20 cellular contexts compared by ENCODE assay signal in genomic region chr10:52335665-52336064, GRCh38. TPM values are rescaled to one million over a fixed set of nuclear protein-coding genes. Genes with fewer than 3 reads are reported as not detected.
DNase-seq lines count a peak whose midpoint lies in the region; ATAC-seq, FAIRE-seq and TF ChIP-seq lines count a peak whose summit lies in the region.
"Had no signal": no experiment of that assay in that cellular context is flagged by ENCODE, and none has a peak within 500 bp of the region (broad histone marks: within the 10 kb centered on the region; RNA-seq: fewer than 3 reads in every experiment).

No MANE protein-coding gene starts in this region.

- H3K9me3 Mint-ChIP-seq in CD8-positive, alpha-beta memory T cell = peaks cover 0 to 12% (median 4%) of the 10 kb centered on the region in 5 donors
- H3K9me3 Mint-ChIP-seq: H9 had no signal

- H2AFZ ChIP-seq in PC-3 (ENCODE audit: low read length) (no peak overlapping the region), mammary epithelial cell (ENCODE audit: low read depth, low read length) (no peak overlapping the region), keratinocyte (ENCODE audit: control insufficient read depth, low read length) (peak overlapping the region; percentile 21)

- H3K4me3 Mint-ChIP-seq in CD8-positive, alpha-beta memory T cell = no peak overlapping the region
- H3K4me3 Mint-ChIP-seq: CD14-positive monocyte, H9 had no signal

- H3K9me3 ChIP-seq in PC-3 (ENCODE audit: low read length) (no peaks in the 10 kb centered on the region), mammary epithelial cell (replicated peaks; ENCODE audit: insufficient read depth, low read length) (no peaks in the 10 kb centered on the region), keratinocyte (ENCODE audit: control insufficient read depth, low read depth, low read length) (no peaks in the 10 kb centered on the region)
- H3K9me3 ChIP-seq in CD8-positive, alpha-beta memory T cell (ENCODE audit: low read length) = no peaks in the 10 kb centered on the region
- H3K9me3 ChIP-seq: Peyer's patch had no signal

- dilution Hi-C loops in mammary epithelial cell (cut with HindIII; ENCODE audit: low sequenced_read_pairs) (no loop called here), keratinocyte (cut with MboI; ENCODE audit: extremely low pct_ligation_motif_present, low sequenced_read_pairs) (no loop called here)

- no peak overlapping the region for H3K27ac Mint-ChIP-seq in CD8-positive, alpha-beta memory T cell
- H3K27ac Mint-ChIP-seq: CD14-positive monocyte had no signal

- WGBS in mammary epithelial cell (ENCODE audit: low coverage, missing lambda C conversion rate) = 4% methylated on average over 1 of the region's 1 CpG

- DNase-seq in ELR (ENCODE audit: low read depth) (peak; percentile 84), PC-3 (peak; percentile 97), mammary epithelial cell (peak; percentile 59), keratinocyte (ENCODE audit: low read depth, low spot score) (no peak), ACHN (no peak), foreskin fibroblast (no peak)
- DNase-seq in CD8-positive, alpha-beta memory T cell = no peak
- DNase-seq: AML-193, COR-L47, H9, NCI-H1092, NCI-H146, NCI-H2081 treated with DMSO at 0.1 percent for 48 hours, NCI-H524 treated with DMSO at 0.1 percent for 48 hours, Peyer's patch, SHP77 treated with DMSO at 0.1 percent for 48 hours had no signal

- H3K36me3 Mint-ChIP-seq in CD8-positive, alpha-beta memory T cell = no peaks in the 10 kb centered on the region
- H3K36me3 Mint-ChIP-seq: CD14-positive monocyte had no signal

- intact Hi-C loops in PC-3 (cut with micrococcal nuclease) (no loop called here), mammary epithelial cell (cut with micrococcal nuclease) (loop anchor here (2.0 kb wide), 1 partner anchor 17 kb away; no protein-coding TSS in a partner anchor)

- TF ChIP-seq CTCF in PC-3 (conservative IDR thresholded peaks at IDR 0.05; ENCODE audit: low read depth, low read length) (no peak), mammary epithelial cell (conservative IDR thresholded peaks at IDR 0.05 in 1 of 2, IDR thresholded peaks at IDR 0.05 in 1 of 2; ENCODE audit: extremely low read depth in 1 of 2, insufficient read depth in 1 of 2, low read depth in 1 of 2, low read length in 2 of 2) (no peak), keratinocyte (optimal IDR thresholded peaks at IDR 0.05 in 1 of 3, IDR thresholded peaks at IDR 0.05 in 1 of 3, conservative IDR thresholded peaks at IDR 0.05 in 1 of 3; ENCODE audit: extremely low read depth in 1 of 3, insufficient read depth in 2 of 3, low read length in 3 of 3) (no peak), foreskin fibroblast (IDR thresholded peaks at IDR 0.05; ENCODE audit: low read depth, low read length) (no peak)

- no peaks in the 10 kb centered on the region for H3K36me3 ChIP-seq in PC-3 (ENCODE audit: low read depth, low read length)
- H3K36me3 ChIP-seq in mammary epithelial cell (ENCODE audit: insufficient read depth, low read length) = no peaks in the 10 kb centered on the region
- H3K36me3 ChIP-seq in keratinocyte (ENCODE audit: control insufficient read depth in 2 of 2, extremely low read depth in 1 of 2, insufficient read depth in 2 of 2, low read length in 2 of 2) = no peaks in the 10 kb centered on the region
- no peaks in the 10 kb centered on the region for H3K36me3 ChIP-seq in CD8-positive, alpha-beta memory T cell (ENCODE audit: insufficient read depth, low read length)
- H3K36me3 ChIP-seq: Peyer's patch had no signal

- peaks cover 20% of the 10 kb centered on the region for H3F3A ChIP-seq in PC-3 (ENCODE audit: low read length, unreplicated experiment)

- CTCF ChIA-PET in PC-3 (lab: Charles Lee) (no interaction called here), mammary epithelial cell (lab: Charles Lee; ENCODE audit: low non-redundant PET) (no interaction called here)
- CTCF ChIA-PET in CD8-positive, alpha-beta memory T cell (lab: Charles Lee) = no interaction called here

- H3K27me3 ChIP-seq in PC-3 (ENCODE audit: low read length) = no peaks in the 10 kb centered on the region
- H3K27me3 ChIP-seq in mammary epithelial cell (ENCODE audit: insufficient read depth, low read length) = no peaks in the 10 kb centered on the region
- H3K27me3 ChIP-seq in keratinocyte (ENCODE audit: control insufficient read depth, extremely low read depth, insufficient read depth, low read length) = no peaks in the 10 kb centered on the region
- H3K27me3 ChIP-seq in CD8-positive, alpha-beta memory T cell (ENCODE audit: insufficient read depth, low read length, poor library complexity, severe bottlenecking) = no peaks in the 10 kb centered on the region
- H3K27me3 ChIP-seq: Peyer's patch had no signal

- peak overlapping the region; percentile 39 for H3K9ac ChIP-seq in PC-3 (ENCODE audit: low read length)
- H3K9ac ChIP-seq in mammary epithelial cell (ENCODE audit: insufficient read depth, low read length) = peak overlapping the region; percentile 20
- no peak overlapping the region for H3K9ac ChIP-seq in keratinocyte (ENCODE audit: control insufficient read depth, extremely low read depth, insufficient read depth, low read length)
- H3K9ac ChIP-seq: KMS-11 had no signal

- H3K27me3 Mint-ChIP-seq in CD8-positive, alpha-beta memory T cell = no peaks in the 10 kb centered on the region

- H3K4me1 ChIP-seq in PC-3 (ENCODE audit: insufficient read depth, low read length) = peaks cover 52% of the 10 kb centered on the region
- peaks cover 27% of the 10 kb centered on the region for H3K4me1 ChIP-seq in mammary epithelial cell (ENCODE audit: insufficient read depth, low read length)
- peaks cover 18% of the 10 kb centered on the region for H3K4me1 ChIP-seq in keratinocyte (ENCODE audit: control insufficient read depth, extremely low read depth, insufficient read depth, low read length)
- H3K4me1 ChIP-seq in CD8-positive, alpha-beta memory T cell (ENCODE audit: insufficient read depth, low read length) = no peaks in the 10 kb centered on the region
- H3K4me1 ChIP-seq: Peyer's patch had no signal

- FAIRE-seq in keratinocyte (lab: Jason Lieb, UNC) = no peak
- FAIRE-seq: HepG2 had no signal

- H3K4me3 ChIP-seq in PC-3 (ENCODE audit: low read length) (peak overlapping the region; percentile 1; the same call in 1 of the 2 replicates), mammary epithelial cell (replicated peaks in 1 of 3; ENCODE audit: insufficient read depth in 1 of 3, low read depth in 2 of 3, low read length in 3 of 3) (no peak overlapping the region), keratinocyte (ENCODE audit: control insufficient read depth in 2 of 3, extremely low read depth in 1 of 3, insufficient read depth in 2 of 3, low read depth in 1 of 3, low read length in 3 of 3) (no peak overlapping the region), foreskin fibroblast (ENCODE audit: low read depth in 1 of 2, low read length in 2 of 2) (no peak overlapping the region)
- no peak overlapping the region for H3K4me3 ChIP-seq in CD8-positive, alpha-beta memory T cell (ENCODE audit: low read length)
- H3K4me3 ChIP-seq: Peyer's patch had no signal

- H3K4me1 Mint-ChIP-seq in CD8-positive, alpha-beta memory T cell = no peaks in the 10 kb centered on the region
- H3K4me1 Mint-ChIP-seq: CD14-positive monocyte had no signal

- no peaks in the 10 kb centered on the region for H3K79me2 ChIP-seq in PC-3 (ENCODE audit: low read length)
- no peaks in the 10 kb centered on the region for H3K79me2 ChIP-seq in mammary epithelial cell (ENCODE audit: insufficient read depth, low read length)
- H3K79me2 ChIP-seq in keratinocyte (ENCODE audit: control insufficient read depth, insufficient read depth, low read length) = no peaks in the 10 kb centered on the region

- POLR2A ChIA-PET in PC-3 (lab: Charles Lee; ENCODE audit: unreplicated experiment) = interaction anchor here (0.6 to 1.0 kb wide), 4 partner anchors 16 to 293 kb away, joined by 3 to 6 read pairs (median 4); no protein-coding TSS in a partner anchor
- POLR2A ChIA-PET in CD8-positive, alpha-beta memory T cell (lab: Charles Lee) = no interaction called here

- ATAC-seq in PC-3 (peak; percentile 64), HG03432 (IDR thresholded peaks at IDR 0.05; ENCODE audit: unreplicated experiment) (no peak)
- ATAC-seq: HepG2 had no signal

- H3K4me2 ChIP-seq in PC-3 (ENCODE audit: low read length) (peak overlapping the region; percentile 26), mammary epithelial cell (ENCODE audit: insufficient read depth, low read depth, low read length) (peak overlapping the region; percentile 44), keratinocyte (ENCODE audit: control insufficient read depth, extremely low read depth, insufficient read depth, low read depth, low read length) (peak overlapping the region; percentile 37)
- H3K4me2 ChIP-seq: KMS-11 had no signal

- H3K27ac ChIP-seq in PC-3 (ENCODE audit: low read length) = peak overlapping the region; percentile 74
- peak overlapping the region; percentile 76 for H3K27ac ChIP-seq in mammary epithelial cell (ENCODE audit: insufficient read depth, low read depth, low read length)
- H3K27ac ChIP-seq in keratinocyte (ENCODE audit: control insufficient read depth, insufficient read depth, low read length) = peak overlapping the region; percentile 69
- no peak overlapping the region for H3K27ac ChIP-seq in CD8-positive, alpha-beta memory T cell (ENCODE audit: low read depth, low read length)
- H3K27ac ChIP-seq: KMS-11, Peyer's patch had no signal

- H3K9me2 ChIP-seq in PC-3 (replicated peaks; ENCODE audit: low read length) = no peaks in the 10 kb centered on the region

- in situ Hi-C loops in mammary epithelial cell (cut with MboI; ENCODE audit: low sequenced_read_pairs in 2 of 2) = no loop called here
- in situ Hi-C loops in ACHN (cut with HindIII; ENCODE audit: low pct_ligation_motif_present, low pct_unique_long_range_greater_than_20kb, low sequenced_read_pairs) = no loop called here

- H3K9me1 ChIP-seq in keratinocyte (ENCODE audit: control insufficient read depth, extremely low read depth, insufficient read depth, low read length) = no peaks in the 10 kb centered on the region

- BruUV-seq in PC-3 (replicated peaks; lab: Mats Ljungman, UMichigan) (no TSS peak), mammary epithelial cell (replicated peaks; lab: Mats Ljungman, UMichigan) (no TSS peak)

- H4K20me1 ChIP-seq in PC-3 (ENCODE audit: low read length) (no peaks in the 10 kb centered on the region), mammary epithelial cell (ENCODE audit: insufficient read depth, low read length) (no peaks in the 10 kb centered on the region), keratinocyte (ENCODE audit: control insufficient read depth, extremely low read depth, insufficient read depth, low read length) (no peaks in the 10 kb centered on the region)

RNA-seq across cellular contexts. Expression of gene DKK1, which starts 21.6 kb away (rescaled TPM):
- total RNA-seq in PC-3 (2014; rRNA removed) = 1,187 and 1,592 TPM in 2 replicates
- 100 to 1,000 TPM; 157 to 161 TPM for total RNA-seq in mammary epithelial cell
- polyA plus RNA-seq in mammary epithelial cell = 325 TPM
- polyA minus RNA-seq in mammary epithelial cell = 217 TPM
- polyA plus RNA-seq in keratinocyte = 78.4 to 320 TPM (median 223 TPM) in 3 replicates
- polyA plus RNA-seq in keratinocyte (2011; ENCODE audit: low read depth) = 43.2 TPM
- polyA plus RNA-seq in keratinocyte (2011; cell fraction: cytosol; rRNA removed) = 68.2 and 168 TPM in 2 replicates
- polyA plus RNA-seq in keratinocyte (2011; cell fraction: nucleus; rRNA removed) = 195 and 207 TPM in 2 replicates
- polyA plus RNA-seq in keratinocyte (2012; ENCODE audit: low replicate concordance) = 53.9 and 191 TPM in 2 replicates
- polyA minus RNA-seq in keratinocyte = 40.7 to 108 TPM (median 51.2 TPM) in 3 replicates
- 98.8 TPM for polyA minus RNA-seq in keratinocyte (2011; cell fraction: cytosol; rRNA and poly(A)+ RNA removed)
- polyA minus RNA-seq in keratinocyte (2011; cell fraction: nucleus; rRNA and poly(A)+ RNA removed) = 54.3 and 92.1 TPM in 2 replicates
- total RNA-seq in CD8-positive, alpha-beta memory T cell = not detected
- not detected for polyA plus RNA-seq in CD8-positive, alpha-beta memory T cell
- polyA plus RNA-seq: CD14-positive monocyte had no signal

Comparison
In these comparisons a context has a peak if more than half of its experiments do, and no peak if none do; other contexts are left out.
1. DNase-seq: peak in ELR (single experiment), PC-3 (single experiment) and mammary epithelial cell (single experiment); none in keratinocyte (single experiment), CD8-positive, alpha-beta memory T cell (0 of 5), ACHN (single experiment) and foreskin fibroblast (0 of 2).
2. RNA of gene DKK1, which starts 21.6 kb away (total RNA-seq): 1,187 to 1,592 TPM in PC-3 and 157 to 161 TPM in mammary epithelial cell; not detected in CD8-positive, alpha-beta memory T cell; every median in the first group is over 100 times any median in the second.
3. Peak in every context shown above with its lines, with median percentiles within 50 percentile points of each other: H3K4me2 ChIP-seq.